ENCODE assay signal across 2 cellular contexts in genomic region chr10:96585726-96586418, GRCh38.
TF ChIP-seq lines count a peak whose summit lies in the region.

No MANE protein-coding gene starts in this region.

TF ChIP-seq in A549, 52 proteins besides CTCF, POLR2A, EP300 and RAD21 (continued from another document):
- TF ChIP-seq PBX3 (IDR thresholded peaks at IDR 0.05) (no peak), ZSCAN20 (CRISPR knock-in tag; IDR thresholded peaks at IDR 0.05) (no peak), EHF (CRISPR knock-in tag; IDR thresholded peaks at IDR 0.05) (no peak), EHMT2 (IDR thresholded peaks at IDR 0.05; ENCODE audit: low read depth) (no peak), JUN (IDR thresholded peaks at IDR 0.05) (no peak), SREBF2 (IDR thresholded peaks at IDR 0.05) (no peak), ZC3H11A (IDR thresholded peaks at IDR 0.05) (no peak), POLR2AphosphoS2 (conservative IDR thresholded peaks at IDR 0.05; ENCODE audit: low read length) (no peak), MAZ (IDR thresholded peaks at IDR 0.05; ENCODE audit: borderline replicate concordance, low read depth, low read length) (no peak), GATA3 (IDR thresholded peaks at IDR 0.05; ENCODE audit: borderline replicate concordance) (no peak), CEBPB (IDR thresholded peaks at IDR 0.05) (no peak), KDM1A (IDR thresholded peaks at IDR 0.05; ENCODE audit: low read depth) (no peak), RNF2 (IDR thresholded peaks at IDR 0.05; ENCODE audit: borderline replicate concordance, low read depth) (no peak), MAFK (IDR thresholded peaks at IDR 0.05; ENCODE audit: partially characterized antibody) (no peak), FOSB (CRISPR knock-in tag; IDR thresholded peaks at IDR 0.05) (no peak), FOSL2 (IDR thresholded peaks at IDR 0.05) (no peak), FOSL2 (CRISPR knock-in tag; IDR thresholded peaks at IDR 0.05) (no peak)
- TF ChIP-seq, protein P1, sequence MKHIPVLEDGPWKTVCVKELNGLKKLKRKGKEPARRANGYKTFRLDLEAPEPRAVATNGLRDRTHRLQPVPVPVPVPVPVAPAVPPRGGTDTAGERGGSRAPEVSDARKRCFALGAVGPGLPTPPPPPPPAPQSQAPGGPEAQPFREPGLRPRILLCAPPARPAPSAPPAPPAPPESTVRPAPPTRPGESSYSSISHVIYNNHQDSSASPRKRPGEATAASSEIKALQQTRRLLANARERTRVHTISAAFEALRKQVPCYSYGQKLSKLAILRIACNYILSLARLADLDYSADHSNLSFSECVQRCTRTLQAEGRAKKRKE (CRISPR knock-in tag; IDR thresholded peaks at IDR 0.05; ENCODE audit: low read depth), result no peak
- TF ChIP-seq, protein P2, sequence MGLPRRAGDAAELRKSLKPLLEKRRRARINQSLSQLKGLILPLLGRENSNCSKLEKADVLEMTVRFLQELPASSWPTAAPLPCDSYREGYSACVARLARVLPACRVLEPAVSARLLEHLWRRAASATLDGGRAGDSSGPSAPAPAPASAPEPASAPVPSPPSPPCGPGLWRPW (IDR thresholded peaks at IDR 0.05), result no peak

TF ChIP-seq in HepG2, 621 proteins besides CTCF, POLR2A, EP300 and RAD21 (continued from another document):
- TF ChIP-seq AKNA (CRISPR knock-in tag; IDR thresholded peaks at IDR 0.05; ENCODE audit: borderline replicate concordance) (peak; percentile 56; the same call in 1 of the 2 replicates), JUNB (CRISPR knock-in tag; IDR thresholded peaks at IDR 0.05; ENCODE audit: borderline replicate concordance) (no peak), ZNF546 (CRISPR knock-in tag; conservative IDR thresholded peaks at IDR 0.05) (no peak), ZNF607 (CRISPR knock-in tag; IDR thresholded peaks at IDR 0.05; ENCODE audit: borderline replicate concordance) (0 out of 2 replicates have a peak, but pooled peaks have one; percentile 15), NFYC (CRISPR knock-in tag; IDR thresholded peaks at IDR 0.05) (0 out of 2 replicates have a peak, but pooled peaks have one; percentile 20), ZNF317 (CRISPR knock-in tag; IDR thresholded peaks at IDR 0.05) (0 out of 2 replicates have a peak, but pooled peaks have one; percentile 37), ZNF503 (CRISPR knock-in tag; IDR thresholded peaks at IDR 0.05) (0 out of 2 replicates have a peak, but pooled peaks have one; percentile 31), ISX (CRISPR knock-in tag; conservative IDR thresholded peaks at IDR 0.05) (0 out of 2 replicates have a peak, but pooled peaks have one; percentile 36), POGZ (CRISPR knock-in tag; IDR thresholded peaks at IDR 0.05) (0 out of 2 replicates have a peak, but pooled peaks have one; percentile 8), SOX6 (IDR thresholded peaks at IDR 0.05) (no peak), SOX6 (CRISPR knock-in tag; IDR thresholded peaks at IDR 0.05) (peak; percentile 39; the same call in 1 of the 2 replicates), ZNF501 (CRISPR knock-in tag; IDR thresholded peaks at IDR 0.05) (peak; percentile 73; the same call in 1 of the 2 replicates), ZNF12 (CRISPR knock-in tag; IDR thresholded peaks at IDR 0.05) (no peak), SPEN (CRISPR knock-in tag; IDR thresholded peaks at IDR 0.05; ENCODE audit: low read depth) (no peak), ARNTL (CRISPR knock-in tag; IDR thresholded peaks at IDR 0.05) (0 out of 2 replicates have a peak, but pooled peaks have one; percentile 32), MAF1 (CRISPR knock-in tag; IDR thresholded peaks at IDR 0.05; ENCODE audit: borderline replicate concordance) (0 out of 2 replicates have a peak, but pooled peaks have one; percentile 46), ZNF230 (CRISPR knock-in tag; IDR thresholded peaks at IDR 0.05) (0 out of 2 replicates have a peak, but pooled peaks have one; percentile 68), HOXA5 (CRISPR knock-in tag; IDR thresholded peaks at IDR 0.05) (0 out of 2 replicates have a peak, but pooled peaks have one; percentile 33), ZBTB14 (CRISPR knock-in tag; IDR thresholded peaks at IDR 0.05) (peak; percentile 16; the same call in 1 of the 2 replicates), ZNF253 (CRISPR knock-in tag; IDR thresholded peaks at IDR 0.05; ENCODE audit: borderline replicate concordance) (0 out of 2 replicates have a peak, but pooled peaks have one; percentile 46), EEA1 (CRISPR knock-in tag; IDR thresholded peaks at IDR 0.05; ENCODE audit: borderline replicate concordance) (no peak), ZNF543 (CRISPR knock-in tag; IDR thresholded peaks at IDR 0.05) (peak; percentile 34; the same call in 1 of the 2 replicates), IKZF1 (IDR thresholded peaks at IDR 0.05) (no peak)
- TF ChIP-seq, protein P3, sequence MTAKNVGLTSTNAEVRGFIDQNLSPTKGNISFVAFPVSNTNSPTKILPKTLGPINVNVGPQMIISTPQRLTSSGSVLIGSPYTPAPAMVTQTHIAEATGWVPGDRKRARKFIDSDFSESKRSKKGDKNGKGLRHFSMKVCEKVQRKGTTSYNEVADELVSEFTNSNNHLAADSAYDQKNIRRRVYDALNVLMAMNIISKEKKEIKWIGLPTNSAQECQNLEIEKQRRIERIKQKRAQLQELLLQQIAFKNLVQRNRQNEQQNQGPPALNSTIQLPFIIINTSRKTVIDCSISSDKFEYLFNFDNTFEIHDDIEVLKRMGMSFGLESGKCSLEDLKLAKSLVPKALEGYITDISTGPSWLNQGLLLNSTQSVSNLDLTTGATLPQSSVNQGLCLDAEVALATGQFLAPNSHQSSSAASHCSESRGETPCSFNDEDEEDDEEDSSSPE (CRISPR knock-in tag; IDR thresholded peaks at IDR 0.05), result no peak
- TF ChIP-seq, protein P4, sequence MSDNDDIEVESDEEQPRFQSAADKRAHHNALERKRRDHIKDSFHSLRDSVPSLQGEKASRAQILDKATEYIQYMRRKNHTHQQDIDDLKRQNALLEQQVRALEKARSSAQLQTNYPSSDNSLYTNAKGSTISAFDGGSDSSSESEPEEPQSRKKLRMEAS (IDR thresholded peaks at IDR 0.05), result no peak
- TF ChIP-seq, protein P5, sequence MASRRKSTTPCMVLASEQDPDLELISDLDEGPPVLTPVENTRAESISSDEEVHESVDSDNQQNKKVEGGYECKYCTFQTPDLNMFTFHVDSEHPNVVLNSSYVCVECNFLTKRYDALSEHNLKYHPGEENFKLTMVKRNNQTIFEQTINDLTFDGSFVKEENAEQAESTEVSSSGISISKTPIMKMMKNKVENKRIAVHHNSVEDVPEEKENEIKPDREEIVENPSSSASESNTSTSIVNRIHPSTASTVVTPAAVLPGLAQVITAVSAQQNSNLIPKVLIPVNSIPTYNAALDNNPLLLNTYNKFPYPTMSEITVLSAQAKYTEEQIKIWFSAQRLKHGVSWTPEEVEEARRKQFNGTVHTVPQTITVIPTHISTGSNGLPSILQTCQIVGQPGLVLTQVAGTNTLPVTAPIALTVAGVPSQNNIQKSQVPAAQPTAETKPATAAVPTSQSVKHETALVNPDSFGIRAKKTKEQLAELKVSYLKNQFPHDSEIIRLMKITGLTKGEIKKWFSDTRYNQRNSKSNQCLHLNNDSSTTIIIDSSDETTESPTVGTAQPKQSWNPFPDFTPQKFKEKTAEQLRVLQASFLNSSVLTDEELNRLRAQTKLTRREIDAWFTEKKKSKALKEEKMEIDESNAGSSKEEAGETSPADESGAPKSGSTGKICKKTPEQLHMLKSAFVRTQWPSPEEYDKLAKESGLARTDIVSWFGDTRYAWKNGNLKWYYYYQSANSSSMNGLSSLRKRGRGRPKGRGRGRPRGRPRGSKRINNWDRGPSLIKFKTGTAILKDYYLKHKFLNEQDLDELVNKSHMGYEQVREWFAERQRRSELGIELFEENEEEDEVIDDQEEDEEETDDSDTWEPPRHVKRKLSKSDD (CRISPR knock-in tag; IDR thresholded peaks at IDR 0.05; ENCODE audit: low read depth), result no peak
